ENCODE assay signal across 36 cellular contexts in genomic region chr3:140224307-140224706, GRCh38.
"Had no signal": no experiment of that assay in that cellular context is flagged by ENCODE, and none has a peak within 500 bp of the region (broad histone marks: within the 10 kb centered on the region; RNA-seq: fewer than 3 reads in every experiment).

No MANE protein-coding gene starts in this region.

- H3K27ac Mint-ChIP-seq: activated B cell treated with CpG ODN at 0.5 μM for 24 hours; activated CD4-positive, alpha-beta memory T cell treated with anti-CD3 and anti-CD28 coated beads for 36 hours; activated CD4-positive, alpha-beta T cell treated with anti-CD3 and anti-CD28 coated beads, Interleukin-2, amount 10 ng/mL, durations not matched to agents 24 days and 14 days; activated CD8-positive, alpha-beta T cell treated with anti-CD3 and anti-CD28 coated beads for 36 hours; activated naive CD4-positive, alpha-beta T cell treated with anti-CD3 and anti-CD28 coated beads for 36 hours; activated naive CD4-positive, alpha-beta T cell treated with anti-CD3 and anti-CD28 coated beads, Interleukin-2, amount 50 U/mL, for 72 hours; activated naive CD8-positive, alpha-beta T cell treated with anti-CD3 and anti-CD28 coated beads for 36 hours; activated T-cell treated with anti-CD3 and anti-CD28 coated beads, Interleukin-2, amount 50 U/mL, for 72 hours; activated T-helper 1 cell treated with anti-CD3 and anti-CD28 coated beads, Interleukin-12 subunit alpha, Interleukin-12 subunit beta, Interleukin-2, Interleukin-4 antibody, amounts not matched to agents 30 ng/mL and 10 ng/mL and 1 ng/mL, durations not matched to agents 14 hours and 24 hours and 36 hours; activated T-helper 17 cell treated with anti-CD3 and anti-CD28 coated beads, Interleukin-2, amount 50 U/mL, for 72 hours; brain; T-helper 1 cell treated with Interleukin-12 subunit alpha and Interleukin-12 subunit beta and Interleukin-4 antibody, amounts not matched to agents 30 μg/mL and 1 μg/mL, for 36 hours; T-helper 2 cell treated with Interferon-gamma antibody and Interleukin-4, amounts not matched to agents 5 μg/mL and 100 μg/mL, for 36 hours had no signal

- DNase-seq: activated B cell treated with CpG ODN at 0.5 μM for 24 hours; activated CD4-positive, alpha-beta memory T cell treated with anti-CD3 and anti-CD28 coated beads for 36 hours; activated CD4-positive, alpha-beta T cell treated with anti-CD3 and anti-CD28 coated beads for 4 hours; activated CD4-positive, alpha-beta T cell treated with anti-CD3 and anti-CD28 coated beads, Interleukin-2, amount 10 ng/mL, durations not matched to agents 24 days and 14 days; activated CD4-positive, alpha-beta T cell treated with anti-CD3 and anti-CD28 coated beads, Interleukin-2, amount 50 U/mL, for 1 hour; activated CD4-positive, alpha-beta T cell treated with anti-CD3 and anti-CD28 coated beads, Interleukin-2, amount 50 U/mL, for 4 hours; activated CD4-positive, CD25-positive, alpha-beta regulatory T cell treated with anti-CD3 and anti-CD28 coated beads, Interleukin-2, amount 50 U/mL, for 72 hours; activated CD8-positive, alpha-beta memory T cell treated with anti-CD3 and anti-CD28 coated beads, Interleukin-2, amount 50 U/mL, for 4 hours; activated CD8-positive, alpha-beta T cell treated with anti-CD3 and anti-CD28 coated beads for 36 hours; activated effector memory CD4-positive, alpha-beta T cell treated with anti-CD3 and anti-CD28 coated beads, Interleukin-2, amount 50 U/mL, for 16 hours; activated gamma-delta T cell treated with Interleukin-2 at 50 U/mL for 16 hours; activated naive CD4-positive, alpha-beta T cell; activated naive CD4-positive, alpha-beta T cell treated with anti-CD3 and anti-CD28 coated beads for 36 hours; activated naive CD4-positive, alpha-beta T cell treated with anti-CD3 and anti-CD28 coated beads, Interleukin-2, amount 50 U/mL, for 16 hours; activated naive CD8-positive, alpha-beta T cell treated with anti-CD3 and anti-CD28 coated beads for 36 hours; activated T-cell treated with anti-CD3 and anti-CD28 coated beads for 4 hours; activated T-cell treated with anti-CD3 and anti-CD28 coated beads, Interleukin-2, amount 50 U/mL, for 1 hour; activated T-cell treated with anti-CD3 and anti-CD28 coated beads, Interleukin-2, amount 50 U/mL, for 4 hours; activated T-cell treated with anti-CD3 and anti-CD28 coated beads, Interleukin-2, amount 50 U/mL, for 72 hours; adrenal gland; amniotic stem cell; aorta; caudate nucleus; cerebellar nuclear complex; T-helper 1 cell; T-helper 2 cell; T-helper 9 cell had no signal

- H3K4me3 ChIP-seq: adrenal gland, cardiac muscle cell had no signal

- H3K27ac ChIP-seq: adrenal gland, cardiac muscle cell, VCaP had no signal

- H3K4me1 ChIP-seq: adrenal gland had no signal

- H3K9me3 Mint-ChIP-seq: activated CD4-positive, alpha-beta T cell treated with anti-CD3 and anti-CD28 coated beads, Interleukin-2, amount 10 ng/mL, durations not matched to agents 24 days and 14 days; activated T-helper 17 cell treated with anti-CD3 and anti-CD28 coated beads, Interleukin-2, amount 50 U/mL, for 72 hours; T-helper 1 cell treated with Interleukin-12 subunit alpha and Interleukin-12 subunit beta and Interleukin-4 antibody, amounts not matched to agents 30 μg/mL and 1 μg/mL, for 36 hours; T-helper 2 cell treated with Interferon-gamma antibody and Interleukin-4, amounts not matched to agents 5 μg/mL and 100 μg/mL, for 36 hours had no signal

- H3K9me3 ChIP-seq: adrenal gland had no signal

- H3K27me3 Mint-ChIP-seq: activated CD4-positive, alpha-beta memory T cell treated with anti-CD3 and anti-CD28 coated beads for 36 hours; activated CD4-positive, alpha-beta T cell treated with anti-CD3 and anti-CD28 coated beads, Interleukin-2, amount 10 ng/mL, durations not matched to agents 24 days and 14 days had no signal

- H3K36me3 Mint-ChIP-seq: activated CD4-positive, alpha-beta memory T cell treated with anti-CD3 and anti-CD28 coated beads for 36 hours; activated naive CD8-positive, alpha-beta T cell treated with anti-CD3 and anti-CD28 coated beads for 36 hours; brain had no signal

- ATAC-seq: activated CD8-positive, alpha-beta T cell treated with anti-CD3 and anti-CD28 coated beads for 36 hours; activated naive CD4-positive, alpha-beta T cell treated with anti-CD3 and anti-CD28 coated beads, Interleukin-2, amount 50 U/mL, for 72 hours; activated T-cell treated with anti-CD3 and anti-CD28 coated beads, Interleukin-2, amount 50 U/mL, for 4 hours; activated T-cell treated with anti-CD3 and anti-CD28 coated beads, Interleukin-2, amount 50 U/mL, for 72 hours; activated T-helper 17 cell treated with anti-CD3 and anti-CD28 coated beads, Interleukin-2, amount 50 U/mL, for 72 hours had no signal

- H3K27me3 ChIP-seq: adrenal gland, cardiac muscle cell had no signal

- H3K36me3 ChIP-seq: adrenal gland, cardiac muscle cell had no signal

- H3K4me3 Mint-ChIP-seq: activated B cell treated with CpG ODN at 0.5 μM for 24 hours; activated CD4-positive, alpha-beta memory T cell treated with anti-CD3 and anti-CD28 coated beads for 36 hours; activated CD4-positive, alpha-beta T cell treated with anti-CD3 and anti-CD28 coated beads, Interleukin-2, amount 10 ng/mL, durations not matched to agents 24 days and 14 days; activated CD8-positive, alpha-beta T cell treated with anti-CD3 and anti-CD28 coated beads for 36 hours; activated naive CD4-positive, alpha-beta T cell treated with anti-CD3 and anti-CD28 coated beads for 36 hours; activated naive CD8-positive, alpha-beta T cell treated with anti-CD3 and anti-CD28 coated beads for 36 hours; activated T-cell treated with anti-CD3 and anti-CD28 coated beads, Interleukin-2, amount 50 U/mL, for 4 hours; activated T-cell treated with anti-CD3 and anti-CD28 coated beads, Interleukin-2, amount 50 U/mL, for 72 hours; activated T-helper 1 cell treated with anti-CD3 and anti-CD28 coated beads, Interleukin-12 subunit alpha, Interleukin-12 subunit beta, Interleukin-2, Interleukin-4 antibody, amounts not matched to agents 30 ng/mL and 10 ng/mL and 1 ng/mL, durations not matched to agents 14 hours and 24 hours and 36 hours; activated T-helper 17 cell treated with anti-CD3 and anti-CD28 coated beads, Interleukin-2, amount 50 U/mL, for 72 hours; brain; central memory CD8-positive, alpha-beta T cell; T-helper 1 cell treated with Interleukin-12 subunit alpha and Interleukin-12 subunit beta and Interleukin-4 antibody, amounts not matched to agents 30 μg/mL and 1 μg/mL, for 36 hours; T-helper 2 cell treated with Interferon-gamma antibody and Interleukin-4, amounts not matched to agents 5 μg/mL and 100 μg/mL, for 36 hours had no signal

- H3K4me1 Mint-ChIP-seq: activated B cell treated with CpG ODN at 0.5 μM for 24 hours; activated CD4-positive, alpha-beta T cell treated with anti-CD3 and anti-CD28 coated beads, Interleukin-2, amount 10 ng/mL, durations not matched to agents 24 days and 14 days; activated naive CD8-positive, alpha-beta T cell treated with anti-CD3 and anti-CD28 coated beads for 36 hours; activated T-helper 17 cell treated with anti-CD3 and anti-CD28 coated beads, Interleukin-2, amount 50 U/mL, for 72 hours; central memory CD8-positive, alpha-beta T cell had no signal
